ENCODE assay signal across 11 cellular contexts in the genomic region with DNA sequence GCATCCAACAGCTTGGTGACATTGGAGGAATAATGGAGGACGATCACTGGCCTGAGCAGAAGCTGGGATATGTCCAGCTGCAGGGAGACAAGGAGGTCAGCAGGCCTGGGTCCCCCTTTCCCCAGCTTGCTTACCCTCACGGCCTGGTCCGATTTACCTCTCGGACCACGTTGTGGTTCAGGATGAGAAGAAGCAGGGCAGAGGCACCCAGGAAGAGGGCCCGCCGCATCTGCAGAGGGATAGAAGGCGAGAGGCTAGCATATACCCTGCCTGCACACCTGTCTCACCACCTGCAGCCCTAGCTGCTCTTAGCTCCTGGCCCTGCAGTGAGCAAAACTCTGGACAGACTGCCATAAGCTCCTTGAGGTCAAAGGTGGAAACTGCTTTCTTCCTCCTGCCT. TPM values are rescaled to one million over a fixed set of nuclear protein-coding genes. Genes with fewer than 3 reads are reported as not detected.
A peak's percentile ranks its signal among the peaks of the same experiment; 100 is the strongest.
DNase-seq lines count a peak whose midpoint lies in the region; ATAC-seq lines count a peak whose summit lies in the region.
"Had no signal": no experiment of that assay in that cellular context is flagged by ENCODE, and none has a peak within 500 bp of the region (broad histone marks: within the 10 kb centered on the region; RNA-seq: fewer than 3 reads in every experiment).

No MANE protein-coding gene starts in this region.

- peaks cover 12% of the 10 kb centered on the region for H3K4me1 Mint-ChIP-seq in activated naive CD4-positive, alpha-beta T cell treated with anti-CD3 and anti-CD28 coated beads, Interleukin-2, amount 50 U/mL, for 24 hours
- peaks cover 17% of the 10 kb centered on the region for H3K4me1 Mint-ChIP-seq in activated CD4-positive, alpha-beta memory T cell treated with anti-CD3 and anti-CD28 coated beads for 36 hours (ENCODE audit: low read depth)
- H3K4me1 Mint-ChIP-seq in stimulated activated memory B cell treated with anti-CD40 and anti-IgM and Interleukin-4, amounts not matched to agents 10 μg/mL and 1 μg/mL and 100 μg/mL, for 72 hours, result peaks cover 27% of the 10 kb centered on the region

- no peak for ATAC-seq in stimulated activated memory B cell treated with anti-CD40 and anti-IgM and Interleukin-4, amounts not matched to agents 10 μg/mL and 1 μg/mL and 100 μg/mL, for 72 hours

- no peaks in the 10 kb centered on the region for H3K9me3 Mint-ChIP-seq in activated naive CD4-positive, alpha-beta T cell treated with anti-CD3 and anti-CD28 coated beads, Interleukin-2, amount 50 U/mL, for 24 hours
- H3K9me3 Mint-ChIP-seq in activated CD4-positive, alpha-beta memory T cell treated with anti-CD3 and anti-CD28 coated beads for 36 hours, result peaks cover 3% of the 10 kb centered on the region
- no peaks in the 10 kb centered on the region for H3K9me3 Mint-ChIP-seq in stimulated activated memory B cell treated with anti-CD40 and anti-IgM and Interleukin-4, amounts not matched to agents 10 μg/mL and 1 μg/mL and 100 μg/mL, for 72 hours

- POLR2A ChIA-PET in activated CD4-positive, alpha-beta memory T cell treated with anti-CD3 and anti-CD28 coated beads for 36 hours (lab: Charles Lee), result interaction anchor here (3.0 kb wide), 1 partner anchor 97 kb away, joined by 31 read pairs; a partner anchor contains a TSS

- H3K27me3 ChIP-seq in iPS-20b (ENCODE audit: insufficient read depth, low read length), result no peaks in the 10 kb centered on the region

- H3K36me3 ChIP-seq in iPS-20b (ENCODE audit: insufficient read depth, low read depth, low read length), result peaks cover 14% of the 10 kb centered on the region

- H3K27ac Mint-ChIP-seq in activated naive CD4-positive, alpha-beta T cell treated with anti-CD3 and anti-CD28 coated beads, Interleukin-2, amount 50 U/mL, for 24 hours, result no peak overlapping the region
- H3K27ac Mint-ChIP-seq in activated CD4-positive, alpha-beta memory T cell treated with anti-CD3 and anti-CD28 coated beads for 36 hours, result no peak overlapping the region
- peak overlapping the region; percentile 55 for H3K27ac Mint-ChIP-seq in stimulated activated memory B cell treated with anti-CD40 and anti-IgM and Interleukin-4, amounts not matched to agents 10 μg/mL and 1 μg/mL and 100 μg/mL, for 72 hours

- DNase-seq in activated naive CD4-positive, alpha-beta T cell treated with Interleukin-2 at 50 U/mL for 16 hours, result no peak
- DNase-seq in activated CD4-positive, alpha-beta memory T cell treated with anti-CD3 and anti-CD28 coated beads for 36 hours, result no peak
- DNase-seq in DMS53 (lab: John Stamatoyannopoulos, UW) (no peak), NCI-H446 treated with DMSO at 0.1 percent for 48 hours (lab: John Stamatoyannopoulos, UW) (no peak), GM19240 (ENCODE audit: insufficient read length, low spot score) (no peak)
- DNase-seq: activated effector memory CD4-positive, alpha-beta T cell treated with anti-CD3 and anti-CD28 coated beads, Interleukin-2, amount 50 U/mL, for 16 hours; cortex of kidney; OCI-M1 had no signal

- H3K4me3 ChIP-seq in iPS-20b (ENCODE audit: low read length), result peak overlapping the region; percentile 72; the same call in 1 of the 2 replicates

- H3K4me1 ChIP-seq in iPS-20b (ENCODE audit: insufficient read depth, low read length), result peaks cover 5% of the 10 kb centered on the region; the same call in 1 of the 2 replicates

- intact Hi-C loops in activated CD4-positive, alpha-beta memory T cell treated with anti-CD3 and anti-CD28 coated beads for 36 hours (cut with micrococcal nuclease), result no loop called here

- H3K9ac ChIP-seq in iPS-20b (ENCODE audit: low read depth, low read length), result no peak overlapping the region

- CTCF ChIA-PET in activated CD4-positive, alpha-beta memory T cell treated with anti-CD3 and anti-CD28 coated beads for 36 hours (lab: Charles Lee), result interaction anchor here (0.7 to 9.7 kb wide), 8 partner anchors 38 to 131 kb away, joined by 3 to 414 read pairs (median 3); a partner anchor contains a TSS

- H3K4me3 Mint-ChIP-seq in activated naive CD4-positive, alpha-beta T cell treated with anti-CD3 and anti-CD28 coated beads, Interleukin-2, amount 50 U/mL, for 24 hours, result peak overlapping the region; percentile 61
- peak overlapping the region; percentile 16 for H3K4me3 Mint-ChIP-seq in activated CD4-positive, alpha-beta memory T cell treated with anti-CD3 and anti-CD28 coated beads for 36 hours
- H3K4me3 Mint-ChIP-seq in stimulated activated memory B cell treated with anti-CD40 and anti-IgM and Interleukin-4, amounts not matched to agents 10 μg/mL and 1 μg/mL and 100 μg/mL, for 72 hours, result peak overlapping the region; percentile 18

- H3K36me3 Mint-ChIP-seq in activated naive CD4-positive, alpha-beta T cell treated with anti-CD3 and anti-CD28 coated beads, Interleukin-2, amount 50 U/mL, for 24 hours, result no peaks in the 10 kb centered on the region
- H3K36me3 Mint-ChIP-seq in activated CD4-positive, alpha-beta memory T cell treated with anti-CD3 and anti-CD28 coated beads for 36 hours, result no peaks in the 10 kb centered on the region
- peaks cover 2% of the 10 kb centered on the region for H3K36me3 Mint-ChIP-seq in stimulated activated memory B cell treated with anti-CD40 and anti-IgM and Interleukin-4, amounts not matched to agents 10 μg/mL and 1 μg/mL and 100 μg/mL, for 72 hours

- no peaks in the 10 kb centered on the region for H3K27me3 Mint-ChIP-seq in activated naive CD4-positive, alpha-beta T cell treated with anti-CD3 and anti-CD28 coated beads, Interleukin-2, amount 50 U/mL, for 24 hours
- peaks cover 1% of the 10 kb centered on the region for H3K27me3 Mint-ChIP-seq in activated CD4-positive, alpha-beta memory T cell treated with anti-CD3 and anti-CD28 coated beads for 36 hours
- H3K27me3 Mint-ChIP-seq in stimulated activated memory B cell treated with anti-CD40 and anti-IgM and Interleukin-4, amounts not matched to agents 10 μg/mL and 1 μg/mL and 100 μg/mL, for 72 hours, result no peaks in the 10 kb centered on the region

- H3K27ac ChIP-seq in iPS-20b (ENCODE audit: low read length), result no peak overlapping the region

- peaks cover 5% of the 10 kb centered on the region for H3K9me3 ChIP-seq in iPS-20b (ENCODE audit: insufficient read depth, low read depth, low read length)

RNA-seq across cellular contexts. Expression of a gene that starts 1.3 kb away (rescaled TPM):
- total RNA-seq in activated CD4-positive, alpha-beta memory T cell treated with anti-CD3 and anti-CD28 coated beads for 36 hours, result 10 to 100 TPM in 1 of 2 experiments, 1 to 10 TPM in 1; 8.8 to 10.2 TPM

RNA-seq across cellular contexts. Expression of a gene that starts 10.9 kb away (rescaled TPM):
- 10 to 100 TPM; 12.8 to 15.3 TPM for total RNA-seq in activated CD4-positive, alpha-beta memory T cell treated with anti-CD3 and anti-CD28 coated beads for 36 hours

RNA-seq across cellular contexts. Expression of a gene that starts 29.1 kb away (rescaled TPM):
- total RNA-seq in activated CD4-positive, alpha-beta memory T cell treated with anti-CD3 and anti-CD28 coated beads for 36 hours, result 1 to 10 TPM; 2.1 to 2.9 TPM

RNA-seq across cellular contexts. Expression of a gene that starts 29.2 kb away (rescaled TPM):
- total RNA-seq in activated CD4-positive, alpha-beta memory T cell treated with anti-CD3 and anti-CD28 coated beads for 36 hours, result 100 to 1,000 TPM; 255 to 273 TPM

RNA-seq across cellular contexts. Expression of a gene that starts 39.7 kb away (rescaled TPM):
- 10 to 100 TPM; 50.5 to 54.5 TPM for total RNA-seq in activated CD4-positive, alpha-beta memory T cell treated with anti-CD3 and anti-CD28 coated beads for 36 hours
